ENCODE assay signal across 8 cellular contexts in genomic region chr10:30433286-30433778, GRCh38. TPM values are rescaled to one million over a fixed set of nuclear protein-coding genes. Genes with fewer than 3 reads are reported as not detected.
DNase-seq lines count a peak whose midpoint lies in the region; ATAC-seq and TF ChIP-seq lines count a peak whose summit lies in the region.

No MANE protein-coding gene starts in this region.

- no peak overlapping the region for H2BK12ac ChIP-seq in neuronal stem cell (ENCODE audit: low read length)

- no peaks in the 10 kb centered on the region for H3K36me3 ChIP-seq in neuronal stem cell (replicated peaks in 1 of 2; ENCODE audit: control insufficient read depth in 2 of 2, insufficient read depth in 2 of 2, low read length in 2 of 2)

- no peak overlapping the region for H4K8ac ChIP-seq in neuronal stem cell (ENCODE audit: low read depth, low read length)

- H3K4me3 ChIP-seq in GM08714 (ENCODE audit: low read length) (peak overlapping the region; percentile 97), foreskin fibroblast (ENCODE audit: low read depth in 1 of 2, low read length in 2 of 2) (peak overlapping the region; percentile 77 to 80), neuronal stem cell (ENCODE audit: low read length in 2 of 2) (peak overlapping the region; percentile 82 to 84)

- H2BK5ac ChIP-seq in neuronal stem cell (ENCODE audit: low read length) = peak overlapping the region; percentile 100

- H3K79me1 ChIP-seq in neuronal stem cell (ENCODE audit: low read depth, low read length) = no peaks in the 10 kb centered on the region

- DNase-seq in HEK293T (ENCODE audit: extremely low spot score) (peak; percentile 45), NCI-H2227 (lab: John Stamatoyannopoulos, UW; ENCODE audit: unreplicated experiment) (peak; percentile 60), foreskin fibroblast (peak; percentile 41 to 75), neuronal stem cell (ENCODE audit: low spot score) (peak; percentile 84), midbrain (lab: John Stamatoyannopoulos, UW) (no peak)
- DNase-seq in activated T-helper 9 cell treated with anti-CD3 and anti-CD28 coated beads, Interleukin-2, amount 50 U/mL, for 16 hours (ENCODE audit: low read depth) = peak; percentile 25

- peak overlapping the region; percentile 93 for H2BK120ac ChIP-seq in neuronal stem cell (ENCODE audit: low read depth, low read length)

- H3K9ac ChIP-seq in neuronal stem cell (ENCODE audit: low read depth, low read length, poor library complexity) = peak overlapping the region; percentile 80

- POLR2A ChIA-PET in HEK293T (lab: Yijun Ruan, JAX) = interaction anchor here (0.9 to 2.3 kb wide), 8 partner anchors 11 to 120 kb away, joined by 3 to 13 read pairs (median 4); no protein-coding TSS in a partner anchor

- H2BK15ac ChIP-seq in neuronal stem cell (ENCODE audit: low read length) = peak overlapping the region; percentile 74

- peak overlapping the region; percentile 99 for H3K27ac ChIP-seq in neuronal stem cell (replicated peaks; ENCODE audit: low read length)

- TF ChIP-seq CTCF in foreskin fibroblast (IDR thresholded peaks at IDR 0.05; ENCODE audit: low read depth, low read length) = no peak

- H3K4me2 ChIP-seq in neuronal stem cell (ENCODE audit: insufficient read depth, low read length, poor library complexity, severe bottlenecking) = peak overlapping the region; percentile 89

- H2AK5ac ChIP-seq in neuronal stem cell (ENCODE audit: low read depth, low read length) = peak overlapping the region; percentile 61

- no peak for ATAC-seq in GM21529 (IDR thresholded peaks at IDR 0.05; ENCODE audit: unreplicated experiment)

- H3K9me3 ChIP-seq in neuronal stem cell (replicated peaks in 1 of 2; ENCODE audit: control insufficient read depth in 2 of 2, insufficient read depth in 1 of 2, low read depth in 1 of 2, low read length in 2 of 2) = no peaks in the 10 kb centered on the region

- H3K23ac ChIP-seq in neuronal stem cell (ENCODE audit: low read depth, low read length, poor library complexity) = peak overlapping the region; percentile 98

- no peaks in the 10 kb centered on the region for H3K27me3 ChIP-seq in neuronal stem cell (ENCODE audit: control insufficient read depth in 3 of 3, insufficient read depth in 3 of 3, low read depth in 1 of 3, low read length in 3 of 3)

- CTCF ChIA-PET in HEK293T (lab: Yijun Ruan, JAX) = interaction anchor here (0.7 kb wide), 1 partner anchor 103 kb away, joined by 3 read pairs; no protein-coding TSS in a partner anchor

- no peak overlapping the region for H3K4ac ChIP-seq in neuronal stem cell (ENCODE audit: low read length)

- no peak overlapping the region for H4K91ac ChIP-seq in neuronal stem cell (ENCODE audit: low read depth, low read length, poor library complexity)

- peak overlapping the region; percentile 99 for H3K18ac ChIP-seq in neuronal stem cell (ENCODE audit: low read length)

- H3K4me1 ChIP-seq in neuronal stem cell (ENCODE audit: control insufficient read depth in 2 of 2, insufficient read depth in 1 of 2, low read depth in 1 of 2, low read length in 2 of 2) = peaks cover 19 to 30% of the 10 kb centered on the region in 2 donors

- peak overlapping the region; percentile 99 for H2AFZ ChIP-seq in neuronal stem cell (ENCODE audit: low read length)

- WGBS in neuronal stem cell (ENCODE audit: extremely low coverage in 2 of 2, insufficient read length in 2 of 2, insufficient replicate concordance in 1 of 2), 2 donors = no CpG with 5 or more reads among the region's 38 CpGs

- H3K14ac ChIP-seq in neuronal stem cell (ENCODE audit: low read length) = no peak overlapping the region

TF ChIP-seq in HEK293T, 16 proteins besides CTCF, POLR2A, EP300 and RAD21:
- TF ChIP-seq SP1 (IDR thresholded peaks at IDR 0.05) = no peak
- no peak for TF ChIP-seq FOXM1 (IDR thresholded peaks at IDR 0.05; ENCODE audit: borderline replicate concordance)
- 0 out of 2 replicates have a peak, but pooled peaks have one; percentile 34 for TF ChIP-seq L3MBTL2 (conservative IDR thresholded peaks at IDR 0.05)
- no peak for TF ChIP-seq FOXA1 (IDR thresholded peaks at IDR 0.05)
- no peak for TF ChIP-seq ELF4 (IDR thresholded peaks at IDR 0.05)
- TF ChIP-seq ARNT (IDR thresholded peaks at IDR 0.05) = no peak
- 0 out of 2 replicates have a peak, but pooled peaks have one; percentile 45 for TF ChIP-seq TARDBP (IDR thresholded peaks at IDR 0.05)

RNA-seq across cellular contexts. Expression of gene MAP3K8, which starts 0.7 kb away (rescaled TPM):
- 3.4 TPM for polyA plus RNA-seq in neuronal stem cell (2013, experiment 1 of 2)
- 3.5 TPM for polyA plus RNA-seq in neuronal stem cell (2013, experiment 2 of 2)
